In genomic region chr5:127700237-127700766, GRCh38 we compare ENCODE assay signal across 21 cellular contexts. TPM values are rescaled to one million over a fixed set of nuclear protein-coding genes. Genes with fewer than 3 reads are reported as not detected.
"Had no signal": no experiment of that assay in that cellular context is flagged by ENCODE, and none has a peak within 500 bp of the region (broad histone marks: within the 10 kb centered on the region; RNA-seq: fewer than 3 reads in every experiment).

No MANE protein-coding gene starts in this region.

- H3K4me1 Mint-ChIP-seq: activated CD4-positive, alpha-beta T cell treated with anti-CD3 and anti-CD28 coated beads, Interleukin-2, amount 10 ng/mL, durations not matched to agents 7 days and 5 days; activated naive CD8-positive, alpha-beta T cell treated with anti-CD3 and anti-CD28 coated beads for 36 hours had no signal

- H3K27me3 ChIP-seq: colonic mucosa, gastrocnemius medialis, heart left ventricle, neutrophil, right atrium auricular region, tibial nerve, vagina had no signal

- H3K36me3 ChIP-seq: colonic mucosa, gastrocnemius medialis, heart left ventricle, neutrophil, right atrium auricular region, tibial nerve, vagina had no signal

- H3K27ac Mint-ChIP-seq: activated CD4-positive, alpha-beta T cell treated with anti-CD3 and anti-CD28 coated beads, Interleukin-2, amount 10 ng/mL, durations not matched to agents 7 days and 5 days; activated naive CD8-positive, alpha-beta T cell treated with anti-CD3 and anti-CD28 coated beads for 36 hours; brain had no signal

- DNase-seq: activated CD4-positive, alpha-beta T cell treated with anti-CD3 and anti-CD28 coated beads, Interleukin-2, amount 10 ng/mL, durations not matched to agents 7 days and 5 days; activated CD8-positive, alpha-beta memory T cell treated with anti-CD3 and anti-CD28 coated beads for 24 hours; activated naive CD8-positive, alpha-beta T cell treated with anti-CD3 and anti-CD28 coated beads for 36 hours; amygdala; central memory CD4-positive, alpha-beta T cell; colonic mucosa; gastrocnemius medialis; heart left ventricle; left colon; stimulated activated CD4-positive, alpha-beta T cell treated with anti-CD3 and anti-CD28 coated beads, Interleukin-4, amount 100 ng/mL, for 24 hours; stimulated activated naive CD4-positive, alpha-beta T cell treated with Interleukin-2 at 50 U/mL for 16 hours; substantia nigra had no signal

- H3K4me1 ChIP-seq: colonic mucosa had no signal

- H3K4me3 Mint-ChIP-seq: activated CD4-positive, alpha-beta T cell treated with anti-CD3 and anti-CD28 coated beads, Interleukin-2, amount 10 ng/mL, durations not matched to agents 7 days and 5 days; activated naive CD8-positive, alpha-beta T cell treated with anti-CD3 and anti-CD28 coated beads for 36 hours; brain had no signal

- H3K27ac ChIP-seq: colonic mucosa, gastrocnemius medialis, heart left ventricle, neutrophil, right atrium auricular region, skin epidermis, tibial nerve, vagina had no signal

- H3K27me3 Mint-ChIP-seq: brain had no signal

- H3K9me3 ChIP-seq: colonic mucosa, gastrocnemius medialis, heart left ventricle, neutrophil, right atrium auricular region, tibial nerve, vagina had no signal

- ATAC-seq: gastrocnemius medialis, heart left ventricle, left colon had no signal

- H3K4me3 ChIP-seq: colonic mucosa, gastrocnemius medialis, heart left ventricle, lung, right atrium auricular region, skin epidermis, tibial nerve, vagina had no signal

- H3K36me3 Mint-ChIP-seq: activated naive CD8-positive, alpha-beta T cell treated with anti-CD3 and anti-CD28 coated beads for 36 hours; brain had no signal

- H3K9me3 Mint-ChIP-seq: activated CD4-positive, alpha-beta T cell treated with anti-CD3 and anti-CD28 coated beads, Interleukin-2, amount 10 ng/mL, durations not matched to agents 7 days and 5 days; activated naive CD8-positive, alpha-beta T cell treated with anti-CD3 and anti-CD28 coated beads for 36 hours; brain had no signal

RNA-seq across cellular contexts. Expression of gene CCDC192, which starts 2.9 kb away (rescaled TPM):
- total RNA-seq: activated CD4-positive, alpha-beta T cell treated with anti-CD3 and anti-CD28 coated beads, Interleukin-2, amount 10 ng/mL, durations not matched to agents 7 days and 5 days; activated naive CD8-positive, alpha-beta T cell treated with anti-CD3 and anti-CD28 coated beads for 36 hours; colonic mucosa; fibroblast of lung; gastrocnemius medialis; left colon; right atrium auricular region; T-helper 2 cell treated with Interferon-gamma antibody and Interleukin-4, amounts not matched to agents 100 ng/mL and 5 ng/mL, for 36 hours; vagina had no signal
- polyA plus RNA-seq: fibroblast of lung had no signal

RNA-seq across cellular contexts. Expression of gene CTXN3, which starts 51.4 kb away (rescaled TPM):
- total RNA-seq: activated CD4-positive, alpha-beta T cell treated with anti-CD3 and anti-CD28 coated beads, Interleukin-2, amount 10 ng/mL, durations not matched to agents 7 days and 5 days; activated naive CD8-positive, alpha-beta T cell treated with anti-CD3 and anti-CD28 coated beads for 36 hours; colonic mucosa; fibroblast of lung; heart left ventricle; left colon; lung; right atrium auricular region; T-helper 2 cell treated with Interferon-gamma antibody and Interleukin-4, amounts not matched to agents 100 ng/mL and 5 ng/mL, for 36 hours; tibial nerve; vagina had no signal
- polyA plus RNA-seq: fibroblast of lung, heart left ventricle, lung had no signal
